Comparison of ENCODE assay signal across 1 cellular context in the genomic region with DNA sequence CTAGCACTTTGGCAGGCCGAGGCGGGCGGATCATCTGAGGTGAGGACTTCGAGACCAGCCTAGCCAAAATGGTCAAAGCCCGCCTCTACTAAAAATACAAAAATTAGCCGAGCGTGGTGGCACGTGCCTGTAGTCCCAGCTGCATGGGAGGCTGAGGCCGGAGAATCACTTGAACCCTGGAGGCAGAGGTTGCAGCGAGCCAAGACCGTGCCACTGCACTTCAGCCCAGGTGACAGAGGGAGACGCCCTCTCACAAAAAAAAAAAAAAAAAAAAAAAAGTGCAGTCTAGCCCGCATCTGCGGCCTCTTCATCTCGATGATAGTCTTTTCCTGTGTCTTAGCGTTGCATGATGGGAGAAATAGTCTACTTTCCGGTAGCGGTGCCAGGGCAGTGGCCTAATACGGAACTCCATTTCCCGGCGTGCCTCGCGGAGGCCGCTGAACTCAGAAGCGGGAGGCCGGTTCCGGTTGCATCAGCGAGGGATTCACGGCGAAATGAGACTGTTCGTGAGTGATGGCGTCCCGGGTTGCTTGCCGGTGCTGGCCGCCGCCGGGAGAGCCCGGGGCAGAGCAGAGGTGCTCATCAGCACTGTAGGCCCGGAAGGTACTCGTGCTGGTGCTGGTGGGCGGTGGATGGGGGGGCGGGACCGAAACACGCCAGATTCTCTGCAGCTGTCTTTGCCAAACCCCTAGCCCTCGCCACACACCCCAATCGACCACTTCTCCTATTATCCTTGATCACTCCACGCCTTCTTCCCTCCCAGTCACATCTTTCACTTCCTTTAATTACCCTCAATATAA.
TF ChIP-seq lines count a peak whose summit lies in the region.

A gene (plus strand): TSS at position 472 of the 800 bp plus-strand sequence. CDS start 23 bp downstream, at position 495.

TF ChIP-seq in HepG2, 621 proteins besides CTCF, POLR2A, EP300 and RAD21 (continued from another document and continues in another):
- TF ChIP-seq, protein P1, sequence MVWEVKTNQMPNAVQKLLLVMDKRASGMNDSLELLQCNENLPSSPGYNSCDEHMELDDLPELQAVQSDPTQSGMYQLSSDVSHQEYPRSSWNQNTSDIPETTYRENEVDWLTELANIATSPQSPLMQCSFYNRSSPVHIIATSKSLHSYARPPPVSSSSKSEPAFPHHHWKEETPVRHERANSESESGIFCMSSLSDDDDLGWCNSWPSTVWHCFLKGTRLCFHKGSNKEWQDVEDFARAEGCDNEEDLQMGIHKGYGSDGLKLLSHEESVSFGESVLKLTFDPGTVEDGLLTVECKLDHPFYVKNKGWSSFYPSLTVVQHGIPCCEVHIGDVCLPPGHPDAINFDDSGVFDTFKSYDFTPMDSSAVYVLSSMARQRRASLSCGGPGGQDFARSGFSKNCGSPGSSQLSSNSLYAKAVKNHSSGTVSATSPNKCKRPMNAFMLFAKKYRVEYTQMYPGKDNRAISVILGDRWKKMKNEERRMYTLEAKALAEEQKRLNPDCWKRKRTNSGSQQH (CRISPR knock-in tag; IDR thresholded peaks at IDR 0.05; ENCODE audit: low read depth), result peak; percentile 92
- no peak for TF ChIP-seq ZBTB7B (CRISPR knock-in tag; IDR thresholded peaks at IDR 0.05)
- TF ChIP-seq THAP11 (CRISPR knock-in tag; IDR thresholded peaks at IDR 0.05), result peak; percentile 98
- TF ChIP-seq, protein P2, sequence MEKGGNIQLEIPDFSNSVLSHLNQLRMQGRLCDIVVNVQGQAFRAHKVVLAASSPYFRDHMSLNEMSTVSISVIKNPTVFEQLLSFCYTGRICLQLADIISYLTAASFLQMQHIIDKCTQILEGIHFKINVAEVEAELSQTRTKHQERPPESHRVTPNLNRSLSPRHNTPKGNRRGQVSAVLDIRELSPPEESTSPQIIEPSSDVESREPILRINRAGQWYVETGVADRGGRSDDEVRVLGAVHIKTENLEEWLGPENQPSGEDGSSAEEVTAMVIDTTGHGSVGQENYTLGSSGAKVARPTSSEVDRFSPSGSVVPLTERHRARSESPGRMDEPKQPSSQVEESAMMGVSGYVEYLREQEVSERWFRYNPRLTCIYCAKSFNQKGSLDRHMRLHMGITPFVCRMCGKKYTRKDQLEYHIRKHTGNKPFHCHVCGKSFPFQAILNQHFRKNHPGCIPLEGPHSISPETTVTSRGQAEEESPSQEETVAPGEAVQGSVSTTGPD (CRISPR knock-in tag; IDR thresholded peaks at IDR 0.05), result no peak
- TF ChIP-seq ZNF343 (CRISPR knock-in tag; IDR thresholded peaks at IDR 0.05), result no peak
- TF ChIP-seq RXRA (CRISPR knock-in tag; IDR thresholded peaks at IDR 0.05), result peak; percentile 36; the same call in 1 of the 2 replicates
- no peak for TF ChIP-seq ARNT2 (CRISPR knock-in tag; IDR thresholded peaks at IDR 0.05; ENCODE audit: low read depth)
- TF ChIP-seq, protein P3, sequence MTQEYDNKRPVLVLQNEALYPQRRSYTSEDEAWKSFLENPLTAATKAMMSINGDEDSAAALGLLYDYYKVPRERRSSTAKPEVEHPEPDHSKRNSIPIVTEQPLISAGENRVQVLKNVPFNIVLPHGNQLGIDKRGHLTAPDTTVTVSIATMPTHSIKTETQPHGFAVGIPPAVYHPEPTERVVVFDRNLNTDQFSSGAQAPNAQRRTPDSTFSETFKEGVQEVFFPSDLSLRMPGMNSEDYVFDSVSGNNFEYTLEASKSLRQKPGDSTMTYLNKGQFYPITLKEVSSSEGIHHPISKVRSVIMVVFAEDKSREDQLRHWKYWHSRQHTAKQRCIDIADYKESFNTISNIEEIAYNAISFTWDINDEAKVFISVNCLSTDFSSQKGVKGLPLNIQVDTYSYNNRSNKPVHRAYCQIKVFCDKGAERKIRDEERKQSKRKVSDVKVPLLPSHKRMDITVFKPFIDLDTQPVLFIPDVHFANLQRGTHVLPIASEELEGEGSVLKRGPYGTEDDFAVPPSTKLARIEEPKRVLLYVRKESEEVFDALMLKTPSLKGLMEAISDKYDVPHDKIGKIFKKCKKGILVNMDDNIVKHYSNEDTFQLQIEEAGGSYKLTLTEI (CRISPR knock-in tag; conservative IDR thresholded peaks at IDR 0.05), result no peak
- no peak for TF ChIP-seq ZNF337 (CRISPR knock-in tag; IDR thresholded peaks at IDR 0.05; ENCODE audit: borderline replicate concordance, low read depth)
- no peak for TF ChIP-seq SP5 (CRISPR knock-in tag; IDR thresholded peaks at IDR 0.05; ENCODE audit: borderline replicate concordance, low read depth)
- no peak for TF ChIP-seq ZNF550 (CRISPR knock-in tag; IDR thresholded peaks at IDR 0.05; ENCODE audit: borderline replicate concordance)
- no peak for TF ChIP-seq HMG20A (CRISPR knock-in tag; IDR thresholded peaks at IDR 0.05; ENCODE audit: borderline replicate concordance)
- TF ChIP-seq NAIF1 (CRISPR knock-in tag; IDR thresholded peaks at IDR 0.05; ENCODE audit: borderline replicate concordance), result no peak
- peak; percentile 64; the same call in 1 of the 2 replicates for TF ChIP-seq SALL1 (CRISPR knock-in tag; IDR thresholded peaks at IDR 0.05)
- TF ChIP-seq SPEN (CRISPR knock-in tag; IDR thresholded peaks at IDR 0.05; ENCODE audit: low read depth), result peak; percentile 75; the same call in 1 of the 2 replicates
- TF ChIP-seq PHF20 (CRISPR knock-in tag; IDR thresholded peaks at IDR 0.05), result peak; percentile 88
- TF ChIP-seq U2AF2 (IDR thresholded peaks at IDR 0.05; ENCODE audit: low read depth, low read length), result no peak
- TF ChIP-seq, protein P4, sequence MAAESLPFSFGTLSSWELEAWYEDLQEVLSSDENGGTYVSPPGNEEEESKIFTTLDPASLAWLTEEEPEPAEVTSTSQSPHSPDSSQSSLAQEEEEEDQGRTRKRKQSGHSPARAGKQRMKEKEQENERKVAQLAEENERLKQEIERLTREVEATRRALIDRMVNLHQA (CRISPR knock-in tag; IDR thresholded peaks at IDR 0.05), result no peak
- TF ChIP-seq, protein P5, sequence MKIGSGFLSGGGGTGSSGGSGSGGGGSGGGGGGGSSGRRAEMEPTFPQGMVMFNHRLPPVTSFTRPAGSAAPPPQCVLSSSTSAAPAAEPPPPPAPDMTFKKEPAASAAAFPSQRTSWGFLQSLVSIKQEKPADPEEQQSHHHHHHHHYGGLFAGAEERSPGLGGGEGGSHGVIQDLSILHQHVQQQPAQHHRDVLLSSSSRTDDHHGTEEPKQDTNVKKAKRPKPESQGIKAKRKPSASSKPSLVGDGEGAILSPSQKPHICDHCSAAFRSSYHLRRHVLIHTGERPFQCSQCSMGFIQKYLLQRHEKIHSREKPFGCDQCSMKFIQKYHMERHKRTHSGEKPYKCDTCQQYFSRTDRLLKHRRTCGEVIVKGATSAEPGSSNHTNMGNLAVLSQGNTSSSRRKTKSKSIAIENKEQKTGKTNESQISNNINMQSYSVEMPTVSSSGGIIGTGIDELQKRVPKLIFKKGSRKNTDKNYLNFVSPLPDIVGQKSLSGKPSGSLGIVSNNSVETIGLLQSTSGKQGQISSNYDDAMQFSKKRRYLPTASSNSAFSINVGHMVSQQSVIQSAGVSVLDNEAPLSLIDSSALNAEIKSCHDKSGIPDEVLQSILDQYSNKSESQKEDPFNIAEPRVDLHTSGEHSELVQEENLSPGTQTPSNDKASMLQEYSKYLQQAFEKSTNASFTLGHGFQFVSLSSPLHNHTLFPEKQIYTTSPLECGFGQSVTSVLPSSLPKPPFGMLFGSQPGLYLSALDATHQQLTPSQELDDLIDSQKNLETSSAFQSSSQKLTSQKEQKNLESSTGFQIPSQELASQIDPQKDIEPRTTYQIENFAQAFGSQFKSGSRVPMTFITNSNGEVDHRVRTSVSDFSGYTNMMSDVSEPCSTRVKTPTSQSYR (CRISPR knock-in tag; IDR thresholded peaks at IDR 0.05; ENCODE audit: borderline replicate concordance), result no peak
- peak; percentile 19; the same call in 1 of the 2 replicates for TF ChIP-seq MAZ (IDR thresholded peaks at IDR 0.05; ENCODE audit: borderline replicate concordance, low read depth, low read length)
- peak; percentile 45; the same call in 1 of the 2 replicates for TF ChIP-seq MAZ (CRISPR knock-in tag; IDR thresholded peaks at IDR 0.05; ENCODE audit: low read depth)
- TF ChIP-seq, protein P6, sequence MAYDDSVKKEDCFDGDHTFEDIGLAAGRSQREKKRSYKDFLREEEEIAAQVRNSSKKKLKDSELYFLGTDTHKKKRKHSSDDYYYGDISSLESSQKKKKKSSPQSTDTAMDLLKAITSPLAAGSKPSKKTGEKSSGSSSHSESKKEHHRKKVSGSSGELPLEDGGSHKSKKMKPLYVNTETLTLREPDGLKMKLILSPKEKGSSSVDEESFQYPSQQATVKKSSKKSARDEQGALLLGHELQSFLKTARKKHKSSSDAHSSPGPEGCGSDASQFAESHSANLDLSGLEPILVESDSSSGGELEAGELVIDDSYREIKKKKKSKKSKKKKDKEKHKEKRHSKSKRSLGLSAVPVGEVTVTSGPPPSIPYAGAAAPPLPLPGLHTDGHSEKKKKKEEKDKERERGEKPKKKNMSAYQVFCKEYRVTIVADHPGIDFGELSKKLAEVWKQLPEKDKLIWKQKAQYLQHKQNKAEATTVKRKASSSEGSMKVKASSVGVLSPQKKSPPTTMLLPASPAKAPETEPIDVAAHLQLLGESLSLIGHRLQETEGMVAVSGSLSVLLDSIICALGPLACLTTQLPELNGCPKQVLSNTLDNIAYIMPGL (CRISPR knock-in tag; IDR thresholded peaks at IDR 0.05; ENCODE audit: borderline replicate concordance in 1 of 2, low read depth in 1 of 2), result peak in 1 of 2 experiments; percentile 79; a peak in 2 of 4 replicates
- no peak for TF ChIP-seq ZNF546 (CRISPR knock-in tag; conservative IDR thresholded peaks at IDR 0.05)
- no peak; the same call in 1 of the 2 replicates for TF ChIP-seq TBP (CRISPR knock-in tag; IDR thresholded peaks at IDR 0.05)
- no peak for TF ChIP-seq PHB2 (IDR thresholded peaks at IDR 0.05; ENCODE audit: partially characterized antibody)
- no peak for TF ChIP-seq ZNF432 (CRISPR knock-in tag; IDR thresholded peaks at IDR 0.05; ENCODE audit: borderline replicate concordance)
- no peak for TF ChIP-seq ZNF24 (IDR thresholded peaks at IDR 0.05)
- TF ChIP-seq RARG (CRISPR knock-in tag; IDR thresholded peaks at IDR 0.05; ENCODE audit: low read depth), result no peak
- no peak for TF ChIP-seq ZNF777 (CRISPR knock-in tag; IDR thresholded peaks at IDR 0.05)
- no peak for TF ChIP-seq ZNF468 (CRISPR knock-in tag; IDR thresholded peaks at IDR 0.05)
- no peak for TF ChIP-seq ZNF549 (CRISPR knock-in tag; IDR thresholded peaks at IDR 0.05)
- TF ChIP-seq PLRG1 (conservative IDR thresholded peaks at IDR 0.05), result no peak
- TF ChIP-seq ZNF724P (CRISPR knock-in tag; IDR thresholded peaks at IDR 0.05; ENCODE audit: borderline replicate concordance), result no peak
- TF ChIP-seq, protein P7, sequence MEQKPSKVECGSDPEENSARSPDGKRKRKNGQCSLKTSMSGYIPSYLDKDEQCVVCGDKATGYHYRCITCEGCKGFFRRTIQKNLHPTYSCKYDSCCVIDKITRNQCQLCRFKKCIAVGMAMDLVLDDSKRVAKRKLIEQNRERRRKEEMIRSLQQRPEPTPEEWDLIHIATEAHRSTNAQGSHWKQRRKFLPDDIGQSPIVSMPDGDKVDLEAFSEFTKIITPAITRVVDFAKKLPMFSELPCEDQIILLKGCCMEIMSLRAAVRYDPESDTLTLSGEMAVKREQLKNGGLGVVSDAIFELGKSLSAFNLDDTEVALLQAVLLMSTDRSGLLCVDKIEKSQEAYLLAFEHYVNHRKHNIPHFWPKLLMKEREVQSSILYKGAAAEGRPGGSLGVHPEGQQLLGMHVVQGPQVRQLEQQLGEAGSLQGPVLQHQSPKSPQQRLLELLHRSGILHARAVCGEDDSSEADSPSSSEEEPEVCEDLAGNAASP (CRISPR knock-in tag; IDR thresholded peaks at IDR 0.05; ENCODE audit: borderline replicate concordance), result no peak
- TF ChIP-seq ZNF775 (CRISPR knock-in tag; IDR thresholded peaks at IDR 0.05; ENCODE audit: borderline replicate concordance), result no peak
- TF ChIP-seq PCBP1 (IDR thresholded peaks at IDR 0.05; ENCODE audit: borderline replicate concordance, low read depth, low read length), result no peak
- TF ChIP-seq, protein P8, sequence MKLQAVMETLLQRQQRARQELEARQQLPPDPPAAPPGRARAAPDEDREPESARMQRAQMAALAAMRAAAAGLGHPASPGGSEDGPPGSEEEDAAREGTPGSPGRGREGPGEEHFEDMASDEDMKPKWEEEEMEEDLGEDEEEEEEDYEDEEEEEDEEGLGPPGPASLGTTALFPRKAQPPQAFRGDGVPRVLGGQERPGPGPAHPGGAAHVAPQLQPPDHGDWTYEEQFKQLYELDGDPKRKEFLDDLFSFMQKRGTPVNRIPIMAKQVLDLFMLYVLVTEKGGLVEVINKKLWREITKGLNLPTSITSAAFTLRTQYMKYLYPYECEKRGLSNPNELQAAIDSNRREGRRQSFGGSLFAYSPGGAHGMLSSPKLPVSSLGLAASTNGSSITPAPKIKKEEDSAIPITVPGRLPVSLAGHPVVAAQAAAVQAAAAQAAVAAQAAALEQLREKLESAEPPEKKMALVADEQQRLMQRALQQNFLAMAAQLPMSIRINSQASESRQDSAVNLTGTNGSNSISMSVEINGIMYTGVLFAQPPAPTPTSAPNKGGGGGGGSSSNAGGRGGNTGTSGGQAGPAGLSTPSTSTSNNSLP (IDR thresholded peaks at IDR 0.05; ENCODE audit: low read depth, low read length), result peak; percentile 42; the same call in 1 of the 2 replicates
- TF ChIP-seq, protein P9, sequence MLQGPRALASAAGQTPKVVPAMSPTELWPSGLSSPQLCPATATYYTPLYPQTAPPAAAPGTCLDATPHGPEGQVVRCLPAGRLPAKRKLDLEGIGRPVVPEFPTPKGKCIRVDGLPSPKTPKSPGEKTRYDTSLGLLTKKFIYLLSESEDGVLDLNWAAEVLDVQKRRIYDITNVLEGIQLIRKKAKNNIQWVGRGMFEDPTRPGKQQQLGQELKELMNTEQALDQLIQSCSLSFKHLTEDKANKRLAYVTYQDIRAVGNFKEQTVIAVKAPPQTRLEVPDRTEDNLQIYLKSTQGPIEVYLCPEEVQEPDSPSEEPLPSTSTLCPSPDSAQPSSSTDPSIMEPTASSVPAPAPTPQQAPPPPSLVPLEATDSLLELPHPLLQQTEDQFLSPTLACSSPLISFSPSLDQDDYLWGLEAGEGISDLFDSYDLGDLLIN (CRISPR knock-in tag; IDR thresholded peaks at IDR 0.05; ENCODE audit: borderline replicate concordance), result no peak
- TF ChIP-seq, protein P10, sequence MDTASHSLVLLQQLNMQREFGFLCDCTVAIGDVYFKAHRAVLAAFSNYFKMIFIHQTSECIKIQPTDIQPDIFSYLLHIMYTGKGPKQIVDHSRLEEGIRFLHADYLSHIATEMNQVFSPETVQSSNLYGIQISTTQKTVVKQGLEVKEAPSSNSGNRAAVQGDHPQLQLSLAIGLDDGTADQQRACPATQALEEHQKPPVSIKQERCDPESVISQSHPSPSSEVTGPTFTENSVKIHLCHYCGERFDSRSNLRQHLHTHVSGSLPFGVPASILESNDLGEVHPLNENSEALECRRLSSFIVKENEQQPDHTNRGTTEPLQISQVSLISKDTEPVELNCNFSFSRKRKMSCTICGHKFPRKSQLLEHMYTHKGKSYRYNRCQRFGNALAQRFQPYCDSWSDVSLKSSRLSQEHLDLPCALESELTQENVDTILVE (CRISPR knock-in tag; IDR thresholded peaks at IDR 0.05), result peak; percentile 80; the same call in 1 of the 2 replicates
- TF ChIP-seq ZBTB21 (CRISPR knock-in tag; IDR thresholded peaks at IDR 0.05), result peak; percentile 62; the same call in 1 of the 2 replicates
- no peak for TF ChIP-seq KLF11 (CRISPR knock-in tag; IDR thresholded peaks at IDR 0.05)
- peak; percentile 34; the same call in 1 of the 2 replicates for TF ChIP-seq PPARG (CRISPR knock-in tag; conservative IDR thresholded peaks at IDR 0.05)
- no peak for TF ChIP-seq NCOA5 (CRISPR knock-in tag; IDR thresholded peaks at IDR 0.05)
- TF ChIP-seq, protein P11, sequence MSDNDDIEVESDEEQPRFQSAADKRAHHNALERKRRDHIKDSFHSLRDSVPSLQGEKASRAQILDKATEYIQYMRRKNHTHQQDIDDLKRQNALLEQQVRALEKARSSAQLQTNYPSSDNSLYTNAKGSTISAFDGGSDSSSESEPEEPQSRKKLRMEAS (IDR thresholded peaks at IDR 0.05), result peak; percentile 77
- no peak for TF ChIP-seq JUND (CRISPR knock-in tag; IDR thresholded peaks at IDR 0.05)
- TF ChIP-seq BRD4 (CRISPR knock-in tag; IDR thresholded peaks at IDR 0.05), result no peak
- TF ChIP-seq ZNF564 (CRISPR knock-in tag; IDR thresholded peaks at IDR 0.05), result no peak
- TF ChIP-seq NCOR1 (IDR thresholded peaks at IDR 0.05; ENCODE audit: borderline replicate concordance, low read length), result no peak; the same call in 1 of the 2 replicates
